In genomic region chr16:72371307-72372081, GRCh38 we compare ENCODE assay signal across 9 cellular contexts.
A peak's percentile ranks its signal among the peaks of the same experiment; 100 is the strongest.
DNase-seq lines count a peak whose midpoint lies in the region; ATAC-seq and TF ChIP-seq lines count a peak whose summit lies in the region.
"Had no signal": no experiment of that assay in that cellular context is flagged by ENCODE, and none has a peak within 500 bp of the region (broad histone marks: within the 10 kb centered on the region; RNA-seq: fewer than 3 reads in every experiment).

No MANE protein-coding gene starts in this region.

- H3K4me1 ChIP-seq in RWPE2 (ENCODE audit: insufficient read depth, poor library complexity, severe bottlenecking) (peaks cover 14% of the 10 kb centered on the region), smooth muscle cell (ENCODE audit: low read depth) (peaks cover 23% of the 10 kb centered on the region)
- H3K4me1 ChIP-seq: vagina had no signal

- peak overlapping the region; percentile 16 for H3K9ac ChIP-seq in smooth muscle cell (ENCODE audit: low read depth)

- peak overlapping the region; percentile 87 for H2AFZ ChIP-seq in smooth muscle cell (ENCODE audit: low read depth)

- H3K27me3 ChIP-seq in RWPE2 (ENCODE audit: insufficient read depth, poor library complexity, severe bottlenecking) (no peaks in the 10 kb centered on the region), smooth muscle cell (ENCODE audit: low read depth) (no peaks in the 10 kb centered on the region)
- H3K27me3 ChIP-seq: vagina had no signal

- peak overlapping the region; percentile 72 for H3K4me2 ChIP-seq in smooth muscle cell

- H3K36me3 ChIP-seq in RWPE2 (ENCODE audit: low read depth) (no peaks in the 10 kb centered on the region), smooth muscle cell (ENCODE audit: low read depth) (no peaks in the 10 kb centered on the region)
- H3K36me3 ChIP-seq: vagina had no signal

- peak; percentile 4 for DNase-seq in NCI-H82 (lab: John Stamatoyannopoulos, UW)
- DNase-seq in NCI-H82 treated with DMSO at 0.1 percent for 48 hours (lab: John Stamatoyannopoulos, UW; ENCODE audit: unreplicated experiment), result no peak
- DNase-seq in RWPE2 (ENCODE audit: low spot score), result no peak
- peak; percentile 77 for DNase-seq in glomerular visceral epithelial cell (ENCODE audit: extremely low spot score)
- DNase-seq in smooth muscle cell (lab: John Stamatoyannopoulos, UW; ENCODE audit: unreplicated experiment), result no peak
- DNase-seq in activated CD8-positive, alpha-beta memory T cell treated with anti-CD3 and anti-CD28 coated beads, Interleukin-2, amount 50 U/mL, for 48 hours, result no peak

- H3K4me3 ChIP-seq in RWPE2 (ENCODE audit: severe bottlenecking) (no peak overlapping the region), smooth muscle cell (no peak overlapping the region)
- H3K4me3 ChIP-seq: vagina had no signal

- H3F3A ChIP-seq in smooth muscle cell (ENCODE audit: low read depth), result no peaks in the 10 kb centered on the region

- H3K79me2 ChIP-seq in smooth muscle cell (ENCODE audit: low read depth), result no peaks in the 10 kb centered on the region

- no peaks in the 10 kb centered on the region for H4K20me1 ChIP-seq in smooth muscle cell (ENCODE audit: low read depth)

- peaks cover 3% of the 10 kb centered on the region for H3K9me3 ChIP-seq in RWPE2 (ENCODE audit: severe bottlenecking)
- H3K9me3 ChIP-seq in smooth muscle cell (replicated peaks; ENCODE audit: low read depth), result peaks cover under 1% of the 10 kb centered on the region
- H3K9me3 ChIP-seq: vagina had no signal

- H3K27ac ChIP-seq in RWPE2 (ENCODE audit: poor library complexity, severe bottlenecking), result peak overlapping the region; percentile 26
- peak overlapping the region; percentile 64 for H3K27ac ChIP-seq in smooth muscle cell (ENCODE audit: low read depth)
- H3K27ac ChIP-seq: vagina had no signal

- WGBS in smooth muscle cell (ENCODE audit: low lambda C conversion rate), result 5% methylated on average over 10 of the region's 10 CpGs

- peak; percentile 86 for ATAC-seq in RWPE2 (ENCODE audit: low read depth)
- ATAC-seq in HG03139 (IDR thresholded peaks at IDR 0.05; ENCODE audit: unreplicated experiment), result no peak
- no peak for ATAC-seq in HG03457 (IDR thresholded peaks at IDR 0.05; ENCODE audit: unreplicated experiment)

- TF ChIP-seq CTCF in RWPE2 (IDR thresholded peaks at IDR 0.05; ENCODE audit: poor library complexity, severe bottlenecking) (no peak), smooth muscle cell (IDR thresholded peaks at IDR 0.05; ENCODE audit: borderline replicate concordance, insufficient read depth, poor library complexity, severe bottlenecking) (no peak)

Comparison
In these comparisons a context has a peak if more than half of its experiments do, and no peak if none do; other contexts are left out.
1. DNase-seq: peak in NCI-H82 (single experiment) and glomerular visceral epithelial cell (single experiment); none in NCI-H82 treated with DMSO at 0.1 percent for 48 hours (single experiment), RWPE2 (single experiment), smooth muscle cell (single experiment) and activated CD8-positive, alpha-beta memory T cell treated with anti-CD3 and anti-CD28 coated beads, Interleukin-2, amount 50 U/mL, for 48 hours (single experiment).